In genomic region chr17:16568541-16569357, GRCh38 we compare ENCODE assay signal across 8 cellular contexts. TPM values are rescaled to one million over a fixed set of nuclear protein-coding genes. Genes with fewer than 3 reads are reported as not detected.
DNase-seq lines count a peak whose midpoint lies in the region; ATAC-seq, FAIRE-seq and TF ChIP-seq lines count a peak whose summit lies in the region.

ZNF287 (minus strand) TSS chr17:16569204; CDS start chr17:16567731, 1,473 bp downstream.

- ATAC-seq in GM19043 (IDR thresholded peaks at IDR 0.05; ENCODE audit: low read depth, unreplicated experiment) = peak; percentile 86
- ATAC-seq in HG03432 (IDR thresholded peaks at IDR 0.05; ENCODE audit: unreplicated experiment) = peak; percentile 97
- peak; percentile 98 for ATAC-seq in activated CD8-positive, alpha-beta memory T cell treated with anti-CD3 and anti-CD28 coated beads, Interleukin-2, amount 10 ng/mL, durations not matched to agents 7 days and 5 days

- no peak within 1 kb of the TSS for H2AK5ac ChIP-seq in H1 (ENCODE audit: low read depth, low read length)
- no peak within 1 kb of the TSS for H2AK5ac ChIP-seq in mesenchymal stem cell (ENCODE audit: low read length, severe bottlenecking)

- H3K27me3 ChIP-seq in H1 (replicated peaks in 1 of 4; ENCODE audit: control insufficient read depth in 3 of 4, extremely low read depth in 1 of 4, insufficient read depth in 3 of 4, low read length in 3 of 4) (peaks cover 2 to 22% (median 18%) of the 10 kb centered on the region in 4 experiments), mesenchymal stem cell (ENCODE audit: control insufficient read depth in 1 of 2, insufficient read depth in 1 of 2, low read length in 2 of 2) (no peaks in the 10 kb centered on the region)

- H2BK120ac ChIP-seq in H1 (replicated peaks; ENCODE audit: low read depth, low read length) (no peak within 1 kb of the TSS), mesenchymal stem cell (ENCODE audit: low read depth, low read length) (peak within 1 kb of the TSS; percentile 19)

- H2BK12ac ChIP-seq in H1 (ENCODE audit: low read depth, low read length) (no peak within 1 kb of the TSS), mesenchymal stem cell (ENCODE audit: low read length in 2 of 2) (no peak within 1 kb of the TSS)

- no peaks in the 10 kb centered on the region for H3K9me3 ChIP-seq in H1 (ENCODE audit: insufficient read depth in 2 of 2, low read depth in 1 of 2, low read length in 1 of 2)
- H3K9me3 ChIP-seq in mesenchymal stem cell (ENCODE audit: control insufficient read depth, low read length) = peaks cover 32% of the 10 kb centered on the region

- H3K27ac ChIP-seq in H1 (ENCODE audit: low read depth, low read length) (no peak within 1 kb of the TSS), mesenchymal stem cell (ENCODE audit: low read length, poor library complexity, severe bottlenecking) (no peak within 1 kb of the TSS)

- H4K20me1 ChIP-seq in H1 (replicated peaks in 1 of 2; ENCODE audit: control insufficient read depth in 1 of 2, insufficient read depth in 2 of 2, low read length in 2 of 2) = no peaks in the 10 kb centered on the region

- no peaks in the 10 kb centered on the region for H3K27me3 Mint-ChIP-seq in activated CD8-positive, alpha-beta memory T cell treated with anti-CD3 and anti-CD28 coated beads, Interleukin-2, amount 10 ng/mL, durations not matched to agents 7 days and 5 days

- peak within 1 kb of the TSS; percentile 72 for H3K56ac ChIP-seq in H1 (replicated peaks; ENCODE audit: insufficient read length, low read depth, low read length)

- H4K8ac ChIP-seq in H1 (ENCODE audit: extremely low read depth, insufficient read depth, low read length) (no peak within 1 kb of the TSS; the same call in 1 of the 2 replicates), mesenchymal stem cell (ENCODE audit: low read length) (peak within 1 kb of the TSS; percentile 98)

- H3K4me3 Mint-ChIP-seq in activated CD8-positive, alpha-beta memory T cell treated with anti-CD3 and anti-CD28 coated beads, Interleukin-2, amount 10 ng/mL, durations not matched to agents 7 days and 5 days = peak within 1 kb of the TSS; percentile 73

- 0 out of 4 replicates have a peak, but pooled peaks cover 0 to 3% of the 10 kb centered on the region in 2 experiments for H3K79me2 ChIP-seq in H1 (ENCODE audit: control insufficient read depth in 1 of 2, insufficient read depth in 2 of 2, low read length in 2 of 2)

- peaks cover 7% of the 10 kb centered on the region for H3K36me3 Mint-ChIP-seq in activated CD8-positive, alpha-beta memory T cell treated with anti-CD3 and anti-CD28 coated beads, Interleukin-2, amount 10 ng/mL, durations not matched to agents 7 days and 5 days

- 5% methylated on average over 63 of the region's 77 CpGs; no CpG with 5 or more reads in 1 of the 2 experiments for WGBS in H1 (ENCODE audit: extremely low coverage in 1 of 2, insufficient coverage in 1 of 2, insufficient read length in 1 of 2, insufficient replicate concordance in 2 of 2, low coverage in 1 of 2, low lambda C conversion rate in 2 of 2, missing lambda C conversion rate in 1 of 2), 2 experiments
- 6% methylated on average over 76 of the region's 77 CpGs for WGBS in mesenchymal stem cell

- peaks cover 6% of the 10 kb centered on the region; the same call in 1 of the 2 replicates for H3K23me2 ChIP-seq in H1 (ENCODE audit: low read depth, low read length)

- H2AFZ ChIP-seq in H1 (ENCODE audit: low read length) (peak within 1 kb of the TSS; percentile 85; the same call in 1 of the 2 replicates), mesenchymal stem cell (ENCODE audit: low read depth, low read length) (peak within 1 kb of the TSS; percentile 93)

- no peak within 1 kb of the TSS for H3K23ac ChIP-seq in H1 (ENCODE audit: insufficient read length)
- no peak within 1 kb of the TSS for H3K23ac ChIP-seq in mesenchymal stem cell (ENCODE audit: low read length in 2 of 2)

- DNase-seq in AG09319 (ENCODE audit: extremely low read depth, low read depth) (peak; percentile 78), NCI-H524 treated with DMSO at 0.1 percent for 48 hours (lab: John Stamatoyannopoulos, UW) (peak; percentile 91), H1 (ENCODE audit: low read depth in 1 of 2, low spot score in 2 of 2) (peak; percentile 53 to 93), mesenchymal stem cell (peak; percentile 87)
- peak; percentile 93 for DNase-seq in activated CD8-positive, alpha-beta memory T cell treated with anti-CD3 and anti-CD28 coated beads, Interleukin-2, amount 10 ng/mL, durations not matched to agents 7 days and 5 days
- peak; percentile 88 for DNase-seq in stimulated activated CD8-positive, alpha-beta memory T cell treated with anti-CD3 and anti-CD28 coated beads, Interleukin-12 subunit alpha, Interleukin-12 subunit beta, amount 100 ng/mL, for 1 hour (ENCODE audit: low read depth)

- H4K91ac ChIP-seq in H1 (replicated peaks; ENCODE audit: insufficient read length, low read length) = no peak within 1 kb of the TSS
- H4K91ac ChIP-seq in mesenchymal stem cell (ENCODE audit: low read length) = peak within 1 kb of the TSS; percentile 96

- H2BK15ac ChIP-seq in H1 (ENCODE audit: low read length) (no peak within 1 kb of the TSS), mesenchymal stem cell (ENCODE audit: low read depth, poor library complexity, severe bottlenecking) (peak within 1 kb of the TSS; percentile 94)

- H3K36me3 ChIP-seq in H1 (ENCODE audit: control insufficient read depth in 2 of 4, insufficient read depth in 4 of 4, low read length in 3 of 4) (peaks cover 0 to 1% (median 0%) of the 10 kb centered on the region in 4 experiments; a peak in 2 of 8 replicates), mesenchymal stem cell (ENCODE audit: control insufficient read depth in 1 of 2, insufficient read depth in 2 of 2, low read depth in 1 of 2, low read length in 2 of 2) (peaks cover 9 to 40% of the 10 kb centered on the region in 2 experiments)

- H3K4me3 ChIP-seq in H1 (ENCODE audit: extremely low read depth in 1 of 4, insufficient read depth in 2 of 4, low read depth in 3 of 4, low read length in 4 of 4) (peak within 1 kb of the TSS; percentile 58 to 79 (median 65)), mesenchymal stem cell (ENCODE audit: insufficient read depth in 1 of 2, low read depth in 1 of 2, low read length in 2 of 2) (peak within 1 kb of the TSS; percentile 74 to 91)

- H3K4me2 ChIP-seq in H1 (ENCODE audit: insufficient read depth in 1 of 2, low read depth in 2 of 2, low read length in 2 of 2) (peak within 1 kb of the TSS; percentile 66 to 96), mesenchymal stem cell (ENCODE audit: low read length, poor library complexity, severe bottlenecking) (peak within 1 kb of the TSS; percentile 96)

- H3K18ac ChIP-seq in H1 (ENCODE audit: extremely low read depth, low read length) (peak within 1 kb of the TSS; percentile 71; the same call in 1 of the 2 replicates), mesenchymal stem cell (ENCODE audit: low read depth in 1 of 2, low read length in 2 of 2) (peak within 1 kb of the TSS; percentile 58 to 72)

- no peak for TF ChIP-seq RAD21 in H1 (IDR thresholded peaks at IDR 0.05 in 1 of 2, conservative IDR thresholded peaks at IDR 0.05 in 1 of 2; ENCODE audit: low read depth in 2 of 2, low read length in 2 of 2)

- H3K9me3 Mint-ChIP-seq in activated CD8-positive, alpha-beta memory T cell treated with anti-CD3 and anti-CD28 coated beads, Interleukin-2, amount 10 ng/mL, durations not matched to agents 7 days and 5 days (ENCODE audit: low read depth) = no peaks in the 10 kb centered on the region

- peaks cover 13% of the 10 kb centered on the region for H3K4me1 Mint-ChIP-seq in activated CD8-positive, alpha-beta memory T cell treated with anti-CD3 and anti-CD28 coated beads, Interleukin-2, amount 10 ng/mL, durations not matched to agents 7 days and 5 days

- peak within 1 kb of the TSS; percentile 70 for H3K27ac Mint-ChIP-seq in activated CD8-positive, alpha-beta memory T cell treated with anti-CD3 and anti-CD28 coated beads, Interleukin-2, amount 10 ng/mL, durations not matched to agents 7 days and 5 days

- H4K5ac ChIP-seq in H1 (ENCODE audit: insufficient read length, low read depth, low read length) = no peak within 1 kb of the TSS

- H3K9ac ChIP-seq in H1 (replicated peaks in 1 of 4; ENCODE audit: extremely low read depth in 1 of 4, low read depth in 3 of 4, low read length in 3 of 4) = peak within 1 kb of the TSS in 2 of 4 experiments; percentile 34 to 35; a peak in 2 of 7 replicates
- peak within 1 kb of the TSS; percentile 86 for H3K9ac ChIP-seq in mesenchymal stem cell (ENCODE audit: low read length)

- H3K79me1 ChIP-seq in H1 (ENCODE audit: low read depth, low read length) (no peaks in the 10 kb centered on the region), mesenchymal stem cell (replicated peaks; ENCODE audit: low read length, poor library complexity, severe bottlenecking) (peaks cover 11% of the 10 kb centered on the region)

- no peak within 1 kb of the TSS for H3K4ac ChIP-seq in H1 (replicated peaks; ENCODE audit: insufficient read length, low read depth, low read length)
- H3K4ac ChIP-seq in mesenchymal stem cell (ENCODE audit: low read depth in 1 of 2, low read length in 2 of 2) = peak within 1 kb of the TSS; percentile 3 to 86

- CTCF ChIA-PET in activated CD8-positive, alpha-beta memory T cell treated with anti-CD3 and anti-CD28 coated beads, Interleukin-2, amount 10 ng/mL, durations not matched to agents 7 days and 5 days (lab: Charles Lee) = interaction anchor here (0.7 to 1.6 kb wide), 4 partner anchors 15 to 33 kb away, joined by 3 to 13 read pairs (median 4); no protein-coding TSS in a partner anchor
- CTCF ChIA-PET in H1 (lab: Charles Lee; ENCODE audit: partially characterized antibody) = interaction anchor here (0.6 to 1.6 kb wide), 5 partner anchors 15 to 183 kb away, joined by 3 to 6 read pairs (median 3); no protein-coding TSS in a partner anchor

- POLR2A ChIA-PET in H1 (lab: Charles Lee; ENCODE audit: partially characterized antibody) = interaction anchor here (0.6 kb wide), 1 partner anchor 24 kb away, joined by 3 read pairs; no protein-coding TSS in a partner anchor

- peak; percentile 45 for FAIRE-seq in H1 (lab: Jason Lieb, UNC)

- H3K4me1 ChIP-seq in H1 (replicated peaks in 1 of 4; ENCODE audit: control insufficient read depth in 3 of 4, insufficient read depth in 4 of 4, low read length in 3 of 4) = peaks cover 0 to 3% (median 1%) of the 10 kb centered on the region in 4 experiments; a peak in 4 of 7 replicates
- peaks cover 6% of the 10 kb centered on the region for H3K4me1 ChIP-seq in mesenchymal stem cell (ENCODE audit: control insufficient read depth, insufficient read depth, low read depth, low read length)

- H3K14ac ChIP-seq in H1 (ENCODE audit: insufficient read length) (no peak within 1 kb of the TSS), mesenchymal stem cell (ENCODE audit: low read length in 2 of 2) (peak within 1 kb of the TSS in 1 of 2 experiments; percentile 1)

- TF ChIP-seq EP300 in H1 (IDR thresholded peaks at IDR 0.05; ENCODE audit: borderline replicate concordance in 1 of 2, low read depth in 2 of 2, low read length in 2 of 2) = no peak

- no peak within 1 kb of the TSS for H2BK20ac ChIP-seq in H1 (ENCODE audit: low read length)

- H2BK5ac ChIP-seq in H1 (ENCODE audit: low read depth, low read length) = no peak within 1 kb of the TSS
- no peak within 1 kb of the TSS for H2BK5ac ChIP-seq in mesenchymal stem cell (ENCODE audit: low read depth, low read length, poor library complexity, severe bottlenecking)

- TF ChIP-seq POLR2A in H1 (IDR thresholded peaks at IDR 0.05; ENCODE audit: control extremely low read depth in 1 of 2, low read depth in 2 of 2, low read length in 2 of 2) = peak in 1 of 2 experiments; percentile 46; a peak in 1 of 3 replicates

- no peak for TF ChIP-seq CTCF in AG09319 (IDR thresholded peaks at IDR 0.05; ENCODE audit: low read depth, low read length)
- no peak for TF ChIP-seq CTCF in H1 (IDR thresholded peaks at IDR 0.05; ENCODE audit: control extremely low read depth in 1 of 3, insufficient read depth in 1 of 3, low read depth in 1 of 3, low read length in 3 of 3)

RNA-seq across cellular contexts. Expression of gene ZNF287, which starts in this region (rescaled TPM):
- total RNA-seq in activated CD8-positive, alpha-beta memory T cell treated with anti-CD3 and anti-CD28 coated beads, Interleukin-2, amount 10 ng/mL, durations not matched to agents 7 days and 5 days = 1 to 10 TPM; 4.8 to 7.9 TPM
- 5.6 and 6.2 TPM in 2 replicates for total RNA-seq in H1 (2021; fragmentation: NEBNext Ultra II Directional; extraction: Animal tissue kit (Norgen Biotek cat#: 25700))
- 1.7 TPM in 2 replicates for polyA plus RNA-seq in H1 (2011; rRNA removed)
- 2.2 TPM for polyA plus RNA-seq in H1 (2011; cell fraction: cytosol; rRNA removed)
- 1.9 TPM for polyA plus RNA-seq in H1 (2011; cell fraction: nucleus; rRNA removed)
- 1.7 to 2.7 TPM (median 2.1 TPM) in 4 replicates for polyA plus RNA-seq in H1 (2012, experiment 1 of 2)
- polyA plus RNA-seq in H1 (2012, experiment 2 of 2) = 0.42 TPM
- 5.0 TPM for polyA plus RNA-seq in H1 (2013, experiment 1 of 2)
- 3.6 TPM for polyA plus RNA-seq in H1 (2013, experiment 2 of 2)
- 2.0 and 3.3 TPM in 2 replicates for polyA minus RNA-seq in H1 (2011; rRNA and poly(A)+ RNA removed)
- 3.4 TPM for polyA minus RNA-seq in H1 (2011; cell fraction: cytosol; rRNA and poly(A)+ RNA removed)
- polyA minus RNA-seq in H1 (2011; cell fraction: nucleus; rRNA and poly(A)+ RNA removed) = 6.4 TPM
- 7.0 TPM for polyA plus RNA-seq in mesenchymal stem cell (2013, experiment 1 of 2)
- polyA plus RNA-seq in mesenchymal stem cell (2013, experiment 2 of 2) = 9.5 TPM
